ENCODE assay signal across 8 cellular contexts in the genomic region with DNA sequence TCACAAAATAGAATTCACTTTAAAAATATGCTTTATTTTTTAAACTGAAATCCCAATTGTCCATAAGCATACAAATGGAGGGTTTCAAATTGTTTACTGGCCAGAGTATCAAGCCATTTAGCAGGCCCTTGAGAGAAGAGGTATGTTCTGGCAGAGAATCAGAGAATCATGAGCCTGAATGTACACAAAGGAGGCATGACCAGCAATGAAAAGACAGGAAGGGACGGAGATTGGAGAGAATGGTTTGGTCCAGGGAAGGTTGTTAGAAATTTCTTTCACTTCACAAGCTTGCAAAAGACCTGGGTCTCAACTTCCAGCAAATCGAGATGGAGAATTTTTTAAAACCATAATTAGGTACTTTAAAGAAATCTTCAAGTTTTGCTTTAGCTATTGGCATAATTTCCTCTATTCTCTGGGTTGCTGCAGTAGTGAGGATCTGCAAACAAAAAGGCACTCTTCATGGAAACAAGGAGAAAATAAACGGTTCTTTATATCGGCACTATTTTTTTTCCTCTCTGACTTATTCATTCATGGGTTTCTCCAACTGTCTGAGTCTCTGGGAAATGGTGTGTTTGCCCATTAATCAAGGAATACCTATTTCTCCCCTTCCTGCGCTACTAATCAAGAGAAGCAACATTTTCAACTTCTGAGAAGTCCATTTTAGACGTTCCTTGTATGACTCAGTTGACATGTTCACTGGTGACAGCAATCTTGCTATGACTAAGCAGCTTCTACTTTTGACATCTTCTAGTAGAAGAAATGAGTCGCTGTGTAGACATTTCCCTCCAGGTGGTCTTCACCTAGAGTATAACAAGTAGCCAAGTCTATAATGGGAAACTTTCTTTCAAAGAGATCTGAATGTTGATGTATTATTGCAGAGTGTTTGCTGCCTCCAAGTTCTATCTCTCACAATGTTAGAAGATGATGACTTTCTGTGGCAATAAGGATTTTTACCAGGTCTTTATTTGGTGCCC. TPM values are rescaled to one million over a fixed set of nuclear protein-coding genes. Genes with fewer than 3 reads are reported as not detected.
DNase-seq lines count a peak whose midpoint lies in the region; ATAC-seq and TF ChIP-seq lines count a peak whose summit lies in the region.

No MANE protein-coding gene starts in this region.

- peak; percentile 99 for ATAC-seq in GM21723 (IDR thresholded peaks at IDR 0.05; ENCODE audit: unreplicated experiment)
- ATAC-seq in gastroesophageal sphincter, result no peak

- intact Hi-C loops in left ventricle myocardium inferior (cut with micrococcal nuclease), result no loop called here

- H3K27me3 ChIP-seq in left ventricle myocardium inferior (ENCODE audit: low read depth) (no peaks in the 10 kb centered on the region), gastroesophageal sphincter (no peaks in the 10 kb centered on the region)

- H3K36me3 ChIP-seq in left ventricle myocardium inferior, result peaks cover 7% of the 10 kb centered on the region
- peaks cover 0 to 18% of the 10 kb centered on the region in 2 donors for H3K36me3 ChIP-seq in gastroesophageal sphincter

- TF ChIP-seq CTCF in fibroblast of mammary gland (conservative IDR thresholded peaks at IDR 0.05; ENCODE audit: control insufficient read depth, insufficient read depth, low read depth, low read length) (no peak), left ventricle myocardium inferior (IDR thresholded peaks at IDR 0.05; ENCODE audit: borderline replicate concordance) (no peak), gastroesophageal sphincter (IDR thresholded peaks at IDR 0.05) (no peak)

- H3K27ac ChIP-seq in left ventricle myocardium inferior (replicated peaks), result no peak overlapping the region
- no peak overlapping the region for H3K27ac ChIP-seq in gastroesophageal sphincter

- H3K4me3 ChIP-seq in fibroblast of mammary gland (ENCODE audit: control insufficient read depth, low read depth, low read length) (no peak overlapping the region), left ventricle myocardium inferior (no peak overlapping the region), gastroesophageal sphincter (no peak overlapping the region)

- 61 to 68% methylated on average over 6 to 7 of the region's 7 CpGs for WGBS in gastroesophageal sphincter (ENCODE audit: low coverage in 1 of 2), 2 donors

- peak in 2 of 3 experiments; percentile 11 to 37 for DNase-seq in NCI-H1417 (lab: John Stamatoyannopoulos, UW)
- no peak for DNase-seq in NCI-H1417 treated with DMSO at 0.1 percent for 48 hours (lab: John Stamatoyannopoulos, UW)
- peak; percentile 77 for DNase-seq in M059J (ENCODE audit: low read depth)
- peak; percentile 78 for DNase-seq in fibroblast of mammary gland (ENCODE audit: low read depth)
- no peak for DNase-seq in left ventricle myocardium inferior
- no peak for DNase-seq in OCI-M1 (lab: John Stamatoyannopoulos, UW)

- H3K4me1 ChIP-seq in left ventricle myocardium inferior (no peaks in the 10 kb centered on the region), gastroesophageal sphincter (no peaks in the 10 kb centered on the region)

- H3K9me3 ChIP-seq in left ventricle myocardium inferior (replicated peaks), result no peaks in the 10 kb centered on the region
- H3K9me3 ChIP-seq in gastroesophageal sphincter, result no peaks in the 10 kb centered on the region

- TF ChIP-seq EP300 in gastroesophageal sphincter (IDR thresholded peaks at IDR 0.05), result no peak

- TF ChIP-seq POLR2A in gastroesophageal sphincter (IDR thresholded peaks at IDR 0.05), result no peak

RNA-seq across cellular contexts. Expression of a gene that starts 23.1 kb away (rescaled TPM):
- 31.5 and 70.3 TPM in 2 replicates for total RNA-seq in M059J (2014; rRNA removed; shearing (Covaris generic))
- total RNA-seq in left ventricle myocardium inferior (21.7 TPM), gastroesophageal sphincter (100 to 1,000 TPM in 3 of 4 donors, 10 to 100 TPM in 1; 70.0 to 137 (median 113) TPM)

Comparison
In these comparisons a context has a peak if more than half of its experiments do, and no peak if none do; other contexts are left out.
1. DNase-seq: peak in NCI-H1417 (2 of 3), M059J (single experiment) and fibroblast of mammary gland (single experiment); none in NCI-H1417 treated with DMSO at 0.1 percent for 48 hours (single experiment), left ventricle myocardium inferior (single experiment) and OCI-M1 (single experiment).